ENCODE assay signal across 21 cellular contexts in genomic region chr6:89154131-89154530, GRCh38. TPM values are rescaled to one million over a fixed set of nuclear protein-coding genes. Genes with fewer than 3 reads are reported as not detected.
DNase-seq lines count a peak whose midpoint lies in the region; ATAC-seq, FAIRE-seq and TF ChIP-seq lines count a peak whose summit lies in the region.
"Had no signal": no experiment of that assay in that cellular context is flagged by ENCODE, and none has a peak within 500 bp of the region (broad histone marks: within the 10 kb centered on the region; RNA-seq: fewer than 3 reads in every experiment).

No MANE protein-coding gene starts in this region.

- FAIRE-seq in frontal cortex (lab: Jason Lieb, UNC), result peak; percentile 24
- FAIRE-seq: GM12878, GM18507 had no signal

- H3K27me3 ChIP-seq in BE2C, result no peaks in the 10 kb centered on the region

- peaks cover 23% of the 10 kb centered on the region for H3K36me3 ChIP-seq in BE2C

- peak; percentile 56 for DNase-seq in HS-5 (ENCODE audit: low read depth)
- DNase-seq in astrocyte of the spinal cord (ENCODE audit: low read depth, low spot score), result peak; percentile 17
- no peak for DNase-seq in frontal cortex (ENCODE audit: low spot score in 2 of 2)
- no peak for DNase-seq in BE2C
- no peak for DNase-seq in HuH-7 (ENCODE audit: low spot score)
- DNase-seq: COR-L47, DMS 273 treated with DMSO at 0.1 percent for 48 hours, DND-41, NCI-H1417, NCI-H187 treated with DMSO at 0.1 percent for 48 hours, NCI-H2227 treated with DMSO at 0.1 percent for 48 hours, NCI-H510A treated with DMSO at 0.1 percent for 48 hours, NCI-H774, OCI-M1 had no signal

- no peaks in the 10 kb centered on the region for H3K4me1 ChIP-seq in BE2C

- in situ Hi-C loops in astrocyte of the spinal cord (cut with HindIII; ENCODE audit: low sequenced_read_pairs), result no loop called here

- no peak for TF ChIP-seq CTCF in astrocyte of the spinal cord (IDR thresholded peaks at IDR 0.05; ENCODE audit: low read depth, low read length)
- TF ChIP-seq CTCF in BE2C (IDR thresholded peaks at IDR 0.05; ENCODE audit: low read depth, low read length), result no peak

- H3K4me3 ChIP-seq in astrocyte of the spinal cord (ENCODE audit: low read depth, low read length) (no peak overlapping the region), BE2C (ENCODE audit: low read depth, low read length) (no peak overlapping the region)
- H3K4me3 ChIP-seq: GM12878 had no signal

- no peaks in the 10 kb centered on the region for H3K9me3 ChIP-seq in BE2C

- ATAC-seq in HG03432 (IDR thresholded peaks at IDR 0.05; ENCODE audit: unreplicated experiment), result no peak
- no peak for ATAC-seq in HG02938 (IDR thresholded peaks at IDR 0.05; ENCODE audit: unreplicated experiment)
- ATAC-seq: GM12878 had no signal

RNA-seq across cellular contexts. Expression of gene PM20D2, which starts 8.3 kb away (rescaled TPM):
- 19.6 TPM for total RNA-seq in frontal cortex
- polyA plus RNA-seq in BE2C (2012; ENCODE audit: insufficient read depth, insufficient read length, low read depth), result 7.2 TPM

RNA-seq across cellular contexts. Expression of gene SRSF12, which starts 36.3 kb away (rescaled TPM):
- 36.7 TPM for total RNA-seq in frontal cortex
- 4.6 TPM for polyA plus RNA-seq in BE2C (2012; ENCODE audit: insufficient read depth, insufficient read length, low read depth)
- total RNA-seq: GM12878, H4, HT-29, M059J had no signal

Comparison
In these comparisons a context has a peak if more than half of its experiments do, and no peak if none do; other contexts are left out.
1. DNase-seq: peak in HS-5 (single experiment) and astrocyte of the spinal cord (single experiment); none in frontal cortex (0 of 2), BE2C (single experiment) and HuH-7 (single experiment).